Comparison of ENCODE assay signal across 30 cellular contexts in the genomic region with DNA sequence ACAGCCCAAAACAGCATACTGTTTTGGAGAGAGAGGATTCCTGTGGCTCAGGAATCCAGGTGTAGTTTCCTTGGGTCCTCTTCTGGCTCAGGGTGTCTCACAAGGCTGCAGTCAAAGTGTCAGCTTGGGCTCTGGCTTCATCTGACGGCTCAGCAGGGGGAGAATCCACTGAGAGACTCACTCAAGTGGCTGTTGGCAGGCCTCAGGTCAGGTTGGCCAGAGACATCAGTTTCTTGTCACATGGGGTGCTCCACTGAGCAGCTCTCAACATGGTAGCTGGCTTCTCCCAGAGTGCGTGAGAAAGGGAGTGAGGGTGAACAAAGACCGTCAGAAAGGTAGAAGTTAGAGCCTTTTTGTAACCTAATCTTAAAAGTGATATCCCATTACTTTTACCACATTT.
"Had no signal": no experiment of that assay in that cellular context is flagged by ENCODE, and none has a peak within 500 bp of the region (broad histone marks: within the 10 kb centered on the region; RNA-seq: fewer than 3 reads in every experiment).

No MANE protein-coding gene starts in this region.

- H3K9me3 ChIP-seq: ascending aorta, breast epithelium, esophagus squamous epithelium, gastroesophageal sphincter had no signal

- H3K4me3 ChIP-seq: ascending aorta, breast epithelium, cardiac muscle cell, esophagus squamous epithelium, gastroesophageal sphincter had no signal

- ATAC-seq: activated CD4-positive, alpha-beta T cell treated with anti-CD3 and anti-CD28 coated beads for 36 hours; activated CD8-positive, alpha-beta memory T cell treated with anti-CD3 and anti-CD28 coated beads, Interleukin-2, amount 10 ng/mL, durations not matched to agents 7 days and 5 days; activated CD8-positive, alpha-beta T cell treated with anti-CD3 and anti-CD28 coated beads, Interleukin-2, amount 10 ng/mL, durations not matched to agents 7 days and 5 days; activated naive CD4-positive, alpha-beta T cell treated with anti-CD3 and anti-CD28 coated beads, Interleukin-2, amount 50 U/mL, for 72 hours; effector memory CD8-positive, alpha-beta T cell; gastroesophageal sphincter had no signal

- H3K36me3 ChIP-seq: ascending aorta, breast epithelium, cardiac muscle cell, esophagus squamous epithelium, gastroesophageal sphincter had no signal

- H3K4me1 ChIP-seq: ascending aorta, breast epithelium, esophagus squamous epithelium had no signal

- DNase-seq: activated CD4-positive, alpha-beta memory T cell treated with anti-CD3 and anti-CD28 coated beads for 36 hours; activated CD4-positive, alpha-beta T cell treated with anti-CD3 and anti-CD28 coated beads for 36 hours; activated CD4-positive, alpha-beta T cell treated with anti-CD3 and anti-CD28 coated beads, Interleukin-2, amount 10 ng/mL, durations not matched to agents 24 days and 14 days; activated CD4-positive, CD25-positive, alpha-beta regulatory T cell; activated CD4-positive, CD25-positive, alpha-beta regulatory T cell treated with anti-CD3 and anti-CD28 coated beads, Interleukin-2, amount 50 U/mL, for 72 hours; activated CD8-positive, alpha-beta memory T cell treated with anti-CD3 and anti-CD28 coated beads, Interleukin-2, amount 10 ng/mL, durations not matched to agents 7 days and 5 days; activated CD8-positive, alpha-beta memory T cell treated with anti-CD3 and anti-CD28 coated beads, Interleukin-2, amount 50 U/mL, for 4 hours; activated CD8-positive, alpha-beta T cell treated with anti-CD3 and anti-CD28 coated beads, Interleukin-2, amount 10 ng/mL, durations not matched to agents 7 days and 5 days; activated effector memory CD4-positive, alpha-beta T cell treated with anti-CD3 and anti-CD28 coated beads, Interleukin-2, amount 50 U/mL, for 16 hours; activated naive CD4-positive, alpha-beta T cell treated with anti-CD3 and anti-CD28 coated beads, Interleukin-2, amount 10 ng/mL, durations not matched to agents 7 days and 5 days; activated naive CD8-positive, alpha-beta T cell treated with anti-CD3 and anti-CD28 coated beads, Interleukin-2, amount 10 ng/mL, durations not matched to agents 7 days and 5 days; activated T-cell treated with anti-CD3 and anti-CD28 coated beads, Interleukin-2, amount 50 U/mL, for 1 hour; activated T-cell treated with anti-CD3 and anti-CD28 coated beads, Interleukin-2, amount 50 U/mL, for 48 hours; central memory CD4-positive, alpha-beta T cell; cortex of kidney; dermis blood vessel endothelial cell; effector CD4-positive, alpha-beta T cell; effector memory CD8-positive, alpha-beta T cell; esophagus squamous epithelium; foreskin melanocyte; T-helper 2 cell had no signal

- H3K27me3 ChIP-seq: ascending aorta, cardiac muscle cell had no signal

- H3K27ac ChIP-seq: ascending aorta, breast epithelium, cardiac muscle cell, epithelial cell of prostate, esophagus squamous epithelium, gastroesophageal sphincter had no signal

- FAIRE-seq: colon, endometrium, endothelial cell of umbilical vein had no signal
